In genomic region chr2:2879776-2880175, GRCh38 we compare ENCODE assay signal across 10 cellular contexts.
A peak's percentile ranks its signal among the peaks of the same experiment; 100 is the strongest.
DNase-seq lines count a peak whose midpoint lies in the region; ATAC-seq and TF ChIP-seq lines count a peak whose summit lies in the region.
"Had no signal": no experiment of that assay in that cellular context is flagged by ENCODE, and none has a peak within 500 bp of the region (broad histone marks: within the 10 kb centered on the region; RNA-seq: fewer than 3 reads in every experiment).

No MANE protein-coding gene starts in this region.

- TF ChIP-seq CTCF in neural cell (IDR thresholded peaks at IDR 0.05; ENCODE audit: poor library complexity, severe bottlenecking) (no peak), esophagus muscularis mucosa (IDR thresholded peaks at IDR 0.05) (no peak)

- H3K4me3 Mint-ChIP-seq in activated naive CD4-positive, alpha-beta T cell treated with anti-CD3 and anti-CD28 coated beads for 36 hours = no peak overlapping the region

- no peak overlapping the region for H2AFZ ChIP-seq in neural cell (ENCODE audit: low read depth, low read length)

- H3K4me3 ChIP-seq in neural cell (ENCODE audit: low read length) = no peak overlapping the region
- no peak overlapping the region for H3K4me3 ChIP-seq in esophagus muscularis mucosa
- H3K4me3 ChIP-seq: gastrocnemius medialis had no signal

- H3K9me3 ChIP-seq in neural cell (ENCODE audit: low read length) (no peaks in the 10 kb centered on the region), esophagus muscularis mucosa (peaks cover 0 to 16% (median 7%) of the 10 kb centered on the region in 4 donors)
- H3K9me3 ChIP-seq: gastrocnemius medialis had no signal

- H3F3A ChIP-seq in neural cell (ENCODE audit: insufficient read depth, low read length, poor library complexity, severe bottlenecking) = no peaks in the 10 kb centered on the region

- TF ChIP-seq EP300 in neural cell (conservative IDR thresholded peaks at IDR 0.05; ENCODE audit: poor library complexity, severe bottlenecking) (no peak), esophagus muscularis mucosa (IDR thresholded peaks at IDR 0.05) (no peak)

- H3K27me3 Mint-ChIP-seq in activated naive CD4-positive, alpha-beta T cell treated with anti-CD3 and anti-CD28 coated beads for 36 hours (ENCODE audit: low read depth) = no peaks in the 10 kb centered on the region

- intact Hi-C loops in activated naive CD4-positive, alpha-beta T cell treated with anti-CD3 and anti-CD28 coated beads for 36 hours (cut with micrococcal nuclease) = no loop called here
- intact Hi-C loops in esophagus muscularis mucosa (cut with DNase I) = no loop called here

- no peaks in the 10 kb centered on the region for H3K36me3 ChIP-seq in neural cell (ENCODE audit: insufficient read depth, low read length)
- no peaks in the 10 kb centered on the region for H3K36me3 ChIP-seq in esophagus muscularis mucosa
- H3K36me3 ChIP-seq: gastrocnemius medialis had no signal

- TF ChIP-seq RAD21 in neural cell (conservative IDR thresholded peaks at IDR 0.05) = no peak

- no peaks in the 10 kb centered on the region for H4K20me1 ChIP-seq in neural cell (ENCODE audit: insufficient read depth)

- TF ChIP-seq POLR2A in esophagus muscularis mucosa (IDR thresholded peaks at IDR 0.05; ENCODE audit: low read depth) = no peak

- no peak overlapping the region for H3K4me2 ChIP-seq in neural cell (ENCODE audit: low read length)

- no peak for DNase-seq in activated naive CD4-positive, alpha-beta T cell treated with anti-CD3 and anti-CD28 coated beads for 36 hours
- DNase-seq in stimulated activated CD4-positive, alpha-beta T cell treated with anti-CD3 and anti-CD28 coated beads, Interleukin-1b, Interleukin-23, amount 100 ng/mL, for 48 hours = no peak
- DNase-seq in NCI-H446 treated with DMSO at 0.1 percent for 48 hours (lab: John Stamatoyannopoulos, UW) (no peak), esophagus muscularis mucosa (ENCODE audit: extremely low spot score) (no peak)
- DNase-seq: gastrocnemius medialis, MV-4-11 had no signal

- no peak overlapping the region for H3K27ac Mint-ChIP-seq in activated naive CD4-positive, alpha-beta T cell treated with anti-CD3 and anti-CD28 coated beads for 36 hours

- H3K79me2 ChIP-seq in neural cell (replicated peaks; ENCODE audit: insufficient read depth, low read length) = no peaks in the 10 kb centered on the region

- H3K4me1 Mint-ChIP-seq in activated naive CD4-positive, alpha-beta T cell treated with anti-CD3 and anti-CD28 coated beads for 36 hours (ENCODE audit: low read depth) = no peaks in the 10 kb centered on the region

- no peaks in the 10 kb centered on the region for H3K36me3 Mint-ChIP-seq in activated naive CD4-positive, alpha-beta T cell treated with anti-CD3 and anti-CD28 coated beads for 36 hours (ENCODE audit: low read depth)

- no peaks in the 10 kb centered on the region for H3K27me3 ChIP-seq in neural cell (ENCODE audit: insufficient read depth, low read depth, low read length)
- H3K27me3 ChIP-seq in esophagus muscularis mucosa = no peaks in the 10 kb centered on the region
- H3K27me3 ChIP-seq: gastrocnemius medialis had no signal

- H3K4me1 ChIP-seq in esophagus muscularis mucosa = no peaks in the 10 kb centered on the region
- H3K4me1 ChIP-seq: gastrocnemius medialis had no signal

- H3K9ac ChIP-seq in neural cell (ENCODE audit: low read length) = peak overlapping the region; percentile 27

- peak; percentile 99 for ATAC-seq in GM18907 (IDR thresholded peaks at IDR 0.05; ENCODE audit: unreplicated experiment)
- ATAC-seq in GM21723 (IDR thresholded peaks at IDR 0.05; ENCODE audit: unreplicated experiment) = peak; percentile 99
- peak; percentile 97 for ATAC-seq in HG03159 (IDR thresholded peaks at IDR 0.05; ENCODE audit: unreplicated experiment)
- ATAC-seq: gastrocnemius medialis had no signal

- CTCF ChIA-PET in activated naive CD4-positive, alpha-beta T cell treated with anti-CD3 and anti-CD28 coated beads for 36 hours (lab: Charles Lee) = no interaction called here

- H3K9me2 ChIP-seq in neural cell (ENCODE audit: insufficient read depth, low read length) = no peaks in the 10 kb centered on the region

- H3K9me3 Mint-ChIP-seq in activated naive CD4-positive, alpha-beta T cell treated with anti-CD3 and anti-CD28 coated beads for 36 hours = peaks cover 4% of the 10 kb centered on the region

- H3K27ac ChIP-seq in neural cell (ENCODE audit: low read length) (peak overlapping the region; percentile 97), esophagus muscularis mucosa (replicated peaks in 1 of 4) (no peak overlapping the region)
- H3K27ac ChIP-seq: gastrocnemius medialis had no signal

- 17% methylated on average over 7 of the region's 7 CpGs for WGBS in esophagus muscularis mucosa

TF ChIP-seq in neural cell, 6 proteins besides CTCF, POLR2A, EP300 and RAD21:
- TF ChIP-seq MXI1 (conservative IDR thresholded peaks at IDR 0.05; ENCODE audit: poor library complexity, severe bottlenecking) = no peak
- no peak for TF ChIP-seq POLR2AphosphoS5 (IDR thresholded peaks at IDR 0.05)
- TF ChIP-seq SMC3 (conservative IDR thresholded peaks at IDR 0.05; ENCODE audit: poor library complexity) = no peak
- no peak for TF ChIP-seq TAF1 (IDR thresholded peaks at IDR 0.05; ENCODE audit: low read depth)
- no peak for TF ChIP-seq EZH2 (IDR thresholded peaks at IDR 0.05; ENCODE audit: borderline replicate concordance, insufficient read depth, low read length, poor library complexity, severe bottlenecking)
